In the genomic region with DNA sequence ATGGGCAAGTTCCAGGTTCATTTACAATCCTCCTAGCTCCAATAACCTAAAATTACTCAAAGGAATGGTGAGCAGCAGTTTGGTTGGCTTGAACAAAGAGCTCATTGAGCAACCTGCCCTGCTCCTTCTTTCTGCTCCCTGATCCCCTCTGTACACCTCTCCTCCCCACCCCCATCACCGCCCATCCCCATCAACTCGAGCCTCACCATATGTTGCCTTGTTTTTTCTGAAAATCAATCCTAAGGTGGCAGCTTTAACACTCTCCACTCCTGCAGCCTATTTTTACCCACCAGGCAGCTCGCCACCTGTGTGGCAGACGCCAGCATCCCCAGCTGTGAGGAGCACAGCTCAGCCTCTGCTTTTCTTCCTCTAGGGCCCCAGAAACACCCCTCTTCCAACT, we compare ENCODE assay signal across 25 cellular contexts.
"Had no signal": no experiment of that assay in that cellular context is flagged by ENCODE, and none has a peak within 500 bp of the region (broad histone marks: within the 10 kb centered on the region; RNA-seq: fewer than 3 reads in every experiment).

No MANE protein-coding gene starts in this region.

- H3K4me3 ChIP-seq: esophagus squamous epithelium, gastroesophageal sphincter, hepatocyte, lung, psoas muscle, right lobe of liver, spleen, testis, transverse colon had no signal

- H3K27ac ChIP-seq: epithelial cell of prostate, esophagus squamous epithelium, gastroesophageal sphincter, hepatocyte, neutrophil, psoas muscle, right lobe of liver, spleen, testis, transverse colon had no signal

- H3K4me2 ChIP-seq: hepatocyte had no signal

- H3K27me3 ChIP-seq: esophagus squamous epithelium, gastroesophageal sphincter, hepatocyte, neutrophil, right lobe of liver, testis, transverse colon had no signal

- H3K9me3 Mint-ChIP-seq: effector memory CD8-positive, alpha-beta T cell; stimulated activated memory B cell treated with anti-CD40 and anti-IgM and Interleukin-4, amounts not matched to agents 10 μg/mL and 1 μg/mL and 100 μg/mL, for 72 hours had no signal

- H3K36me3 ChIP-seq: esophagus squamous epithelium, gastroesophageal sphincter, neutrophil, right lobe of liver, spleen, transverse colon had no signal

- H3K36me3 Mint-ChIP-seq: naive thymus-derived CD4-positive, alpha-beta T cell; stimulated activated memory B cell treated with anti-CD40 and anti-IgM and Interleukin-4, amounts not matched to agents 10 μg/mL and 1 μg/mL and 100 μg/mL, for 72 hours had no signal

- H2AFZ ChIP-seq: hepatocyte had no signal

- H3K79me2 ChIP-seq: hepatocyte had no signal

- H3K4me1 Mint-ChIP-seq: naive thymus-derived CD4-positive, alpha-beta T cell; nephron progenitor cell; stimulated activated memory B cell treated with anti-CD40 and anti-IgM and Interleukin-4, amounts not matched to agents 10 μg/mL and 1 μg/mL and 100 μg/mL, for 72 hours; stimulated activated naive CD8-positive, alpha-beta T cell treated with anti-CD3 and anti-CD28 coated beads, Interleukin-15, amount 100 ng/mL, for 72 hours had no signal

- H3K4me3 Mint-ChIP-seq: dendritic cell treated with granulocyte-macrophage colony-stimulating factor and Interleukin-4, amounts not matched to agents 40 ng/mL and 50 ng/mL, for 4 days; effector memory CD8-positive, alpha-beta T cell; naive thymus-derived CD4-positive, alpha-beta T cell; nephron progenitor cell; stimulated activated memory B cell treated with anti-CD40 and anti-IgM and Interleukin-4, amounts not matched to agents 10 μg/mL and 1 μg/mL and 100 μg/mL, for 72 hours; stimulated activated naive CD8-positive, alpha-beta T cell treated with anti-CD3 and anti-CD28 coated beads, Interleukin-15, amount 100 ng/mL, for 72 hours had no signal

- H3K9me3 ChIP-seq: esophagus squamous epithelium, neutrophil, right lobe of liver, testis, transverse colon had no signal

- H3K4me1 ChIP-seq: esophagus squamous epithelium, gastroesophageal sphincter, psoas muscle, right lobe of liver, spleen, testis, transverse colon had no signal

- H3K27me3 Mint-ChIP-seq: dendritic cell treated with granulocyte-macrophage colony-stimulating factor and Interleukin-4, amounts not matched to agents 40 ng/mL and 50 ng/mL, for 4 days; stimulated activated memory B cell treated with anti-CD40 and anti-IgM and Interleukin-4, amounts not matched to agents 10 μg/mL and 1 μg/mL and 100 μg/mL, for 72 hours had no signal

- H3K27ac Mint-ChIP-seq: dendritic cell treated with granulocyte-macrophage colony-stimulating factor and Interleukin-4, amounts not matched to agents 40 ng/mL and 50 ng/mL, for 4 days; effector memory CD8-positive, alpha-beta T cell; naive thymus-derived CD4-positive, alpha-beta T cell; nephron progenitor cell; stimulated activated memory B cell treated with anti-CD40 and anti-IgM and Interleukin-4, amounts not matched to agents 10 μg/mL and 1 μg/mL and 100 μg/mL, for 72 hours; stimulated activated naive CD8-positive, alpha-beta T cell treated with anti-CD3 and anti-CD28 coated beads, Interleukin-15, amount 100 ng/mL, for 72 hours had no signal

- DNase-seq: effector memory CD8-positive, alpha-beta T cell; esophagus squamous epithelium; foreskin fibroblast; left colon; left ventricle myocardium superior; mesendoderm; naive thymus-derived CD4-positive, alpha-beta T cell; nephron progenitor cell; psoas muscle; retina; right lobe of liver; spleen; stimulated activated CD4-positive, alpha-beta T cell treated with anti-CD3 and anti-CD28 coated beads, Interleukin-15, amount 100 ng/mL, for 24 hours; stimulated activated CD4-positive, alpha-beta T cell treated with anti-CD3 and anti-CD28 coated beads, Interleukin-1b, Interleukin-23, amount 100 ng/mL, for 48 hours; stimulated activated CD4-positive, alpha-beta T cell treated with anti-CD3 and anti-CD28 coated beads, Interleukin-4, amount 100 ng/mL, for 24 hours; stimulated activated naive CD8-positive, alpha-beta T cell treated with anti-CD3 and anti-CD28 coated beads, Interleukin-15, amount 100 ng/mL, for 72 hours; testis; transverse colon had no signal
